22 cellular contexts compared by ENCODE assay signal in genomic region chr3:29344986-29345385, GRCh38.
DNase-seq lines count a peak whose midpoint lies in the region; ATAC-seq and TF ChIP-seq lines count a peak whose summit lies in the region.
"Had no signal": no experiment of that assay in that cellular context is flagged by ENCODE, and none has a peak within 500 bp of the region (broad histone marks: within the 10 kb centered on the region; RNA-seq: fewer than 3 reads in every experiment).

No MANE protein-coding gene starts in this region.

- H3K9ac ChIP-seq in HUES64 (ENCODE audit: low read depth, low read length) (no peak overlapping the region), endodermal cell (ENCODE audit: extremely low read depth, low read length, poor library complexity, severe bottlenecking) (no peak overlapping the region), MM.1S (ENCODE audit: low read length) (no peak overlapping the region)
- H3K9ac ChIP-seq: GM23248 had no signal

- ATAC-seq in GM23338 = no peak
- ATAC-seq: HCT116, HepG2 had no signal

- H3K79me2 ChIP-seq in GM23338 (replicated peaks; ENCODE audit: insufficient read depth) (no peaks in the 10 kb centered on the region), MM.1S (ENCODE audit: low read length) (no peaks in the 10 kb centered on the region)

- TF ChIP-seq POLR2A in esophagus muscularis mucosa (IDR thresholded peaks at IDR 0.05; ENCODE audit: low read depth) (no peak), spleen (IDR thresholded peaks at IDR 0.05) (no peak)

- H3K27ac ChIP-seq in GM23338 (ENCODE audit: low read depth) = peak overlapping the region; percentile 91
- H3K27ac ChIP-seq in HUES64 (ENCODE audit: low read depth, low read length) = peak overlapping the region; percentile 75; the same call in 1 of the 2 replicates
- peak overlapping the region; percentile 50 for H3K27ac ChIP-seq in endodermal cell (ENCODE audit: low read depth, low read length)
- H3K27ac ChIP-seq in MM.1S (ENCODE audit: low read length) = no peak overlapping the region
- no peak overlapping the region for H3K27ac ChIP-seq in esophagus muscularis mucosa (replicated peaks in 1 of 4)
- peak overlapping the region in 1 of 8 donors; percentile 46 for H3K27ac ChIP-seq in spleen
- H3K27ac ChIP-seq: GM23248, SK-N-MC had no signal

- no peak for TF ChIP-seq EP300 in esophagus muscularis mucosa (IDR thresholded peaks at IDR 0.05)

- H3K9me3 ChIP-seq in HUES64 (ENCODE audit: insufficient read depth, low read depth, low read length) (no peaks in the 10 kb centered on the region), endodermal cell (ENCODE audit: control insufficient read depth, low read length) (no peaks in the 10 kb centered on the region), MM.1S (replicated peaks; ENCODE audit: insufficient read depth, low read length) (no peaks in the 10 kb centered on the region), esophagus muscularis mucosa (no peaks in the 10 kb centered on the region), spleen (no peaks in the 10 kb centered on the region)

- no peak overlapping the region for H3K4me3 ChIP-seq in GM23338
- no peak overlapping the region for H3K4me3 ChIP-seq in HUES64 (ENCODE audit: low read length)
- no peak overlapping the region for H3K4me3 ChIP-seq in endodermal cell (ENCODE audit: low read length)
- H3K4me3 ChIP-seq in MM.1S (ENCODE audit: low read length) = no peak overlapping the region
- H3K4me3 ChIP-seq in esophagus muscularis mucosa = no peak overlapping the region
- H3K4me3 ChIP-seq in spleen = no peak overlapping the region
- H3K4me3 ChIP-seq: GM23248, SK-N-MC had no signal

- WGBS in HUES64 = 13% methylated on average over 1 of the region's 1 CpG
- 73% methylated on average over 1 of the region's 1 CpG; no CpG with 5 or more reads in 1 of the 2 experiments for WGBS in endodermal cell (ENCODE audit: insufficient coverage in 1 of 2, insufficient read length in 1 of 2), 2 experiments
- WGBS in esophagus muscularis mucosa = 91% methylated on average over 1 of the region's 1 CpG
- 82 to 96% (median 87%) methylated on average over 1 of the region's 1 CpG for WGBS in spleen, 5 donors

- peak overlapping the region; percentile 44 for H3K4me2 ChIP-seq in GM23338
- no peak overlapping the region for H3K4me2 ChIP-seq in MM.1S (ENCODE audit: low read depth, low read length)

- TF ChIP-seq CTCF in GM23338 (conservative IDR thresholded peaks at IDR 0.05; ENCODE audit: low read depth in 2 of 2) (no peak), endodermal cell (conservative IDR thresholded peaks at IDR 0.05) (no peak), nephron (IDR thresholded peaks at IDR 0.05; ENCODE audit: unreplicated experiment in 3 of 3) (no peak), MM.1S (IDR thresholded peaks at IDR 0.05; ENCODE audit: low read length) (no peak), esophagus muscularis mucosa (IDR thresholded peaks at IDR 0.05) (no peak), spleen (IDR thresholded peaks at IDR 0.05 in 8 of 11, conservative IDR thresholded peaks at IDR 0.05 in 3 of 11) (no peak)

- peaks cover 48% of the 10 kb centered on the region for H3K4me1 Mint-ChIP-seq in GM23338
- H3K4me1 Mint-ChIP-seq in endodermal cell = peaks cover 9% of the 10 kb centered on the region
- peaks cover 27% of the 10 kb centered on the region for H3K4me1 Mint-ChIP-seq in nephron

- H2AFZ ChIP-seq in GM23338 (no peak overlapping the region), MM.1S (ENCODE audit: low read length) (no peak overlapping the region)
- H2AFZ ChIP-seq: GM23248 had no signal

- H3F3A ChIP-seq in GM23338 (replicated peaks; ENCODE audit: low read depth) = no peaks in the 10 kb centered on the region
- no peaks in the 10 kb centered on the region for H3F3A ChIP-seq in MM.1S (ENCODE audit: insufficient read depth, low read length)

- H3K9me3 Mint-ChIP-seq in GM23338 (no peaks in the 10 kb centered on the region), endodermal cell (no peaks in the 10 kb centered on the region), nephron (no peaks in the 10 kb centered on the region)

- peaks cover 5% of the 10 kb centered on the region; the same call in 1 of the 2 replicates for H3K9me2 ChIP-seq in GM23338 (ENCODE audit: insufficient read depth)
- no peaks in the 10 kb centered on the region for H3K9me2 ChIP-seq in MM.1S (replicated peaks; ENCODE audit: insufficient read depth, low read length)

- H3K36me3 Mint-ChIP-seq in GM23338 (ENCODE audit: low read depth) (no peaks in the 10 kb centered on the region), endodermal cell (ENCODE audit: low read depth) (no peaks in the 10 kb centered on the region), nephron (ENCODE audit: low read depth) (no peaks in the 10 kb centered on the region)

- H3K27me3 ChIP-seq in GM23338 (ENCODE audit: insufficient read depth) (no peaks in the 10 kb centered on the region), HUES64 (ENCODE audit: insufficient read depth, low read length) (no peaks in the 10 kb centered on the region), endodermal cell (ENCODE audit: control insufficient read depth, insufficient read depth, low read length, poor library complexity, severe bottlenecking) (no peaks in the 10 kb centered on the region), MM.1S (replicated peaks; ENCODE audit: insufficient read depth, low read length) (no peaks in the 10 kb centered on the region), esophagus muscularis mucosa (no peaks in the 10 kb centered on the region), spleen (replicated peaks in 1 of 7) (no peaks in the 10 kb centered on the region)

- DNase-seq in GM23338 (ENCODE audit: low spot score) = no peak
- no peak for DNase-seq in endodermal cell
- DNase-seq in NK-92 treated with Interleukin-12 subunit alpha and Interleukin-12 subunit beta, amount 100 ng/mL, for 24 hours (lab: John Stamatoyannopoulos, UW) = no peak
- no peak for DNase-seq in MM.1S
- no peak for DNase-seq in esophagus muscularis mucosa (ENCODE audit: extremely low spot score)
- no peak for DNase-seq in spleen
- DNase-seq: 8988T, ACHN, Calu3, DND-41, GM23248, Karpas-422, NCI-H1105, NCI-H2029, NCI-H446 treated with DMSO at 0.1 percent for 48 hours, NCI-H526 treated with DMSO at 0.1 percent for 48 hours, SIG-M5 had no signal

- H3K4me3 Mint-ChIP-seq in GM23338 (0 out of 3 replicates have a peak overlapping the region, but pooled peaks have one; percentile 15), endodermal cell (no peak overlapping the region), nephron (no peak overlapping the region)

- H3K4me1 ChIP-seq in GM23338 (ENCODE audit: insufficient read depth) = peaks cover 47% of the 10 kb centered on the region
- H3K4me1 ChIP-seq in HUES64 (ENCODE audit: insufficient read depth, low read length) = peaks cover 50% of the 10 kb centered on the region
- H3K4me1 ChIP-seq in endodermal cell (ENCODE audit: control insufficient read depth, insufficient read depth, low read length) = no peaks in the 10 kb centered on the region
- no peaks in the 10 kb centered on the region for H3K4me1 ChIP-seq in MM.1S (ENCODE audit: low read length)
- H3K4me1 ChIP-seq in esophagus muscularis mucosa = peaks cover 0 to 17% (median 10%) of the 10 kb centered on the region in 4 donors
- peaks cover 0 to 10% (median 0%) of the 10 kb centered on the region in 6 donors for H3K4me1 ChIP-seq in spleen

- H3K27ac Mint-ChIP-seq in GM23338 (peak overlapping the region; percentile 89), endodermal cell (no peak overlapping the region), nephron (peak overlapping the region; percentile 1 to 58 (median 2))

- H3K36me3 ChIP-seq in GM23338 (ENCODE audit: insufficient read depth) (no peaks in the 10 kb centered on the region), HUES64 (ENCODE audit: insufficient read depth, low read length) (no peaks in the 10 kb centered on the region), endodermal cell (ENCODE audit: control insufficient read depth, insufficient read depth, low read length) (no peaks in the 10 kb centered on the region), MM.1S (replicated peaks; ENCODE audit: insufficient read depth, low read length) (no peaks in the 10 kb centered on the region), esophagus muscularis mucosa (no peaks in the 10 kb centered on the region), spleen (no peaks in the 10 kb centered on the region)

- H3K27me3 Mint-ChIP-seq in GM23338 (ENCODE audit: insufficient read depth, low read depth, poor library complexity) = no peaks in the 10 kb centered on the region
- no peaks in the 10 kb centered on the region for H3K27me3 Mint-ChIP-seq in endodermal cell (ENCODE audit: insufficient read depth)
- no peaks in the 10 kb centered on the region for H3K27me3 Mint-ChIP-seq in nephron (ENCODE audit: low read depth)

- no peaks in the 10 kb centered on the region for H4K20me1 ChIP-seq in GM23338 (replicated peaks; ENCODE audit: insufficient read depth)
- no peaks in the 10 kb centered on the region for H4K20me1 ChIP-seq in MM.1S (ENCODE audit: insufficient read depth, low read length)

- intact Hi-C loops in esophagus muscularis mucosa (cut with DNase I) (no loop called here), spleen (cut with DNase I; ENCODE audit: low total_unique reads) (no loop called here)

TF ChIP-seq in GM23338, 12 proteins besides CTCF, POLR2A, EP300 and RAD21:
- TF ChIP-seq ZNF331 (CRISPR knock-in tag; IDR thresholded peaks at IDR 0.05; ENCODE audit: low read depth) (no peak), NANOG (IDR thresholded peaks at IDR 0.05; ENCODE audit: borderline replicate concordance) (peak; percentile 64; the same call in 1 of the 2 replicates)

Comparison
In these comparisons a context has a peak if more than half of its experiments do, and no peak if none do; other contexts are left out.
1. H3K27ac ChIP-seq: peak in GM23338 (single experiment), HUES64 (single experiment) and endodermal cell (single experiment); none in MM.1S (single experiment) and esophagus muscularis mucosa (0 of 4).